In the genomic region with DNA sequence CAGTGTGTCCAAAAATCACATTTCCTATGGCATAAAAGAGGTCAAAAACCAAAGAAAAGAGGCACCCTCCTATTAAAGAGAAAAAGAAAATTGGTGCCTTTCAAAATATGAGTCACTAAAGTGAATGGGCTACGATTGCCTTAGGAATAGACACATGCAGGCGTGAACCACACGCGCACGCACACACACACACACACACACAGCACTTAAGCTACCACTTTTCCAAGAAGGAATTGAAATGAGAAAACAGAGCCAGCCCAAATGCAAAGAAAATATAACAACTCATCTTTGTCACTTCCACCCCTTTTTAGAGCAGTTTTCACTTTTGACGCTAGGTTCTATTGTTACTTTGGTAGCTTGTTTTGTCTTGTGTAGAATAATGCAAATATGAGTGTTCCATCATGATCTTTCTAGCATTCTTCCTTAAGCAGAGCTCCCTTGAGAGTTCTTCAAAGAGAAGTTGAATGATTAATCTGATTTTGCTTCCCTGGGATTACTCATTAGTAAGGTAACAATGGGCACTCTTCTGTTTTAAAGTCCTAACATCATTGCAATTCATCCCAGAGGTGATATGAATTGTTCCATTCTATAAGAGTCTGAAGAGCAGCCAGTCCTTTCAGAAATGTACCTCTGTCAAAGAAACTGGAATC, we compare ENCODE assay signal across 15 cellular contexts.
DNase-seq lines count a peak whose midpoint lies in the region; ATAC-seq and TF ChIP-seq lines count a peak whose summit lies in the region.
"Had no signal": no experiment of that assay in that cellular context is flagged by ENCODE, and none has a peak within 500 bp of the region (broad histone marks: within the 10 kb centered on the region; RNA-seq: fewer than 3 reads in every experiment).

No MANE protein-coding gene starts in this region.

- intact Hi-C loops in mucosa of descending colon (cut with DNase I, micrococcal nuclease): no loop called here

- peak; percentile 0 for DNase-seq in NCI-H82 (lab: John Stamatoyannopoulos, UW)
- no peak for DNase-seq in NCI-H82 treated with DMSO at 0.1 percent for 48 hours (lab: John Stamatoyannopoulos, UW; ENCODE audit: unreplicated experiment)
- peak; percentile 68 for DNase-seq in epithelial cell of proximal tubule (ENCODE audit: low read depth)
- DNase-seq in kidney tubule cell (ENCODE audit: low spot score): peak; percentile 58
- no peak for DNase-seq in hepatic stellate cell (ENCODE audit: low spot score)
- no peak for DNase-seq in C1 segment of cervical spinal cord (lab: John Stamatoyannopoulos, UW)
- DNase-seq in mucosa of descending colon: no peak
- DNase-seq: AML-193; CD4-positive, alpha-beta memory T cell; DMS79 treated with DMSO at 0.1 percent for 48 hours; GF-D8; GOT3; H9 had no signal

- TF ChIP-seq CTCF in epithelial cell of proximal tubule (conservative IDR thresholded peaks at IDR 0.05; ENCODE audit: low read depth, low read length): no peak
- TF ChIP-seq CTCF in mucosa of descending colon (IDR thresholded peaks at IDR 0.05): no peak

- H3K4me3 ChIP-seq in epithelial cell of proximal tubule (ENCODE audit: low read depth, low read length) (peak overlapping the region; percentile 15), mucosa of descending colon (no peak overlapping the region)
- H3K4me3 ChIP-seq: A549 had no signal

- H3K4me1 ChIP-seq in mucosa of descending colon (ENCODE audit: low read depth): no peaks in the 10 kb centered on the region
- H3K4me1 ChIP-seq: A549 had no signal

- H3K36me3 ChIP-seq in mucosa of descending colon (ENCODE audit: low read depth): no peaks in the 10 kb centered on the region

- H3K9me3 ChIP-seq in mucosa of descending colon: peaks cover 14% of the 10 kb centered on the region
- H3K9me3 ChIP-seq: A549 had no signal

- ATAC-seq in mucosa of descending colon: no peak
- ATAC-seq: A549, HepG2 had no signal

Comparison
In these comparisons a context has a peak if more than half of its experiments do, and no peak if none do; other contexts are left out.
1. DNase-seq: peak in NCI-H82 (single experiment), epithelial cell of proximal tubule (single experiment) and kidney tubule cell (single experiment); none in NCI-H82 treated with DMSO at 0.1 percent for 48 hours (single experiment), hepatic stellate cell (single experiment), C1 segment of cervical spinal cord (0 of 14) and mucosa of descending colon (0 of 3).